Comparison of ENCODE assay signal across 8 cellular contexts in genomic region chr11:133134561-133135173, GRCh38.
DNase-seq lines count a peak whose midpoint lies in the region; ATAC-seq and TF ChIP-seq lines count a peak whose summit lies in the region.

No MANE protein-coding gene starts in this region.

- intact Hi-C loops in right lobe of liver (cut with DNase I) = loop anchor here in 1 of 2 donors (10.0 kb wide), 1 partner anchor 690 kb away; no protein-coding TSS in a partner anchor

- no peaks in the 10 kb centered on the region for H3F3A ChIP-seq in MM.1S (ENCODE audit: insufficient read depth, low read length)

- H3K4me1 ChIP-seq in MM.1S (ENCODE audit: low read length) (no peaks in the 10 kb centered on the region), right lobe of liver (no peaks in the 10 kb centered on the region)

- no peaks in the 10 kb centered on the region for H3K79me2 ChIP-seq in MM.1S (ENCODE audit: low read length)

- no peaks in the 10 kb centered on the region for H3K9me3 ChIP-seq in MM.1S (replicated peaks; ENCODE audit: insufficient read depth, low read length)
- H3K9me3 ChIP-seq in right lobe of liver = no peaks in the 10 kb centered on the region

- H3K9me2 ChIP-seq in MM.1S (replicated peaks; ENCODE audit: insufficient read depth, low read length) = no peaks in the 10 kb centered on the region

- H3K27ac ChIP-seq in MM.1S (ENCODE audit: low read length) (no peak overlapping the region), right lobe of liver (no peak overlapping the region)

- H3K9ac ChIP-seq in MM.1S (ENCODE audit: low read length) = no peak overlapping the region

- TF ChIP-seq POLR2A in right lobe of liver (IDR thresholded peaks at IDR 0.05) = no peak

- H3K4me3 ChIP-seq in GM12864 (ENCODE audit: low read depth, low read length) (no peak overlapping the region), HFF-Myc (replicated peaks; ENCODE audit: low read depth, low read length) (no peak overlapping the region), MM.1S (ENCODE audit: low read length) (no peak overlapping the region), choroid plexus epithelial cell (ENCODE audit: low read depth, low read length) (no peak overlapping the region), right lobe of liver (no peak overlapping the region)

- H3K27me3 ChIP-seq in MM.1S (replicated peaks; ENCODE audit: insufficient read depth, low read length) (no peaks in the 10 kb centered on the region), right lobe of liver (no peaks in the 10 kb centered on the region)

- H2AFZ ChIP-seq in MM.1S (ENCODE audit: low read length) = no peak overlapping the region

- H4K20me1 ChIP-seq in MM.1S (ENCODE audit: insufficient read depth, low read length) = no peaks in the 10 kb centered on the region

- TF ChIP-seq CTCF in GM12864 (IDR thresholded peaks at IDR 0.05; ENCODE audit: low read depth, low read length, missing control alignments) (peak; percentile 95), HFF-Myc (IDR thresholded peaks at IDR 0.05; ENCODE audit: low read depth, low read length, missing control alignments) (peak; percentile 50), MM.1S (IDR thresholded peaks at IDR 0.05; ENCODE audit: low read length) (peak; percentile 71), choroid plexus epithelial cell (conservative IDR thresholded peaks at IDR 0.05; ENCODE audit: low read depth, low read length) (peak; percentile 63), right lobe of liver (IDR thresholded peaks at IDR 0.05) (peak; percentile 65 to 90 (median 83))

- ATAC-seq in right lobe of liver = peak; percentile 88 to 94 (median 90)

- H3K36me3 ChIP-seq in MM.1S (replicated peaks; ENCODE audit: insufficient read depth, low read length) (no peaks in the 10 kb centered on the region), right lobe of liver (no peaks in the 10 kb centered on the region)

- no peak overlapping the region for H3K4me2 ChIP-seq in MM.1S (ENCODE audit: low read depth, low read length)

- 13% methylated on average over 3 of the region's 10 CpGs for WGBS in right lobe of liver (ENCODE audit: insufficient coverage, low coverage, low lambda C conversion rate, missing lambda C conversion rate)

- DNase-seq in ACHN = peak; percentile 51
- peak; percentile 8 for DNase-seq in GM12864 (ENCODE audit: low read depth)
- no peak for DNase-seq in HFF-Myc (ENCODE audit: extremely low read depth, low read depth)
- peak; percentile 53 for DNase-seq in MM.1S
- peak; percentile 1 for DNase-seq in T follicular helper cell (ENCODE audit: low read depth)
- DNase-seq in choroid plexus epithelial cell (ENCODE audit: low read depth) = peak; percentile 37
- DNase-seq in right lobe of liver = peak; percentile 55 to 63 (median 58)
- DNase-seq in stromal cell of bone marrow (ENCODE audit: low read depth) = peak; percentile 1

- in situ Hi-C loops in ACHN (cut with HindIII; ENCODE audit: low pct_ligation_motif_present, low pct_unique_long_range_greater_than_20kb, low sequenced_read_pairs) = no loop called here
